In the genomic region with DNA sequence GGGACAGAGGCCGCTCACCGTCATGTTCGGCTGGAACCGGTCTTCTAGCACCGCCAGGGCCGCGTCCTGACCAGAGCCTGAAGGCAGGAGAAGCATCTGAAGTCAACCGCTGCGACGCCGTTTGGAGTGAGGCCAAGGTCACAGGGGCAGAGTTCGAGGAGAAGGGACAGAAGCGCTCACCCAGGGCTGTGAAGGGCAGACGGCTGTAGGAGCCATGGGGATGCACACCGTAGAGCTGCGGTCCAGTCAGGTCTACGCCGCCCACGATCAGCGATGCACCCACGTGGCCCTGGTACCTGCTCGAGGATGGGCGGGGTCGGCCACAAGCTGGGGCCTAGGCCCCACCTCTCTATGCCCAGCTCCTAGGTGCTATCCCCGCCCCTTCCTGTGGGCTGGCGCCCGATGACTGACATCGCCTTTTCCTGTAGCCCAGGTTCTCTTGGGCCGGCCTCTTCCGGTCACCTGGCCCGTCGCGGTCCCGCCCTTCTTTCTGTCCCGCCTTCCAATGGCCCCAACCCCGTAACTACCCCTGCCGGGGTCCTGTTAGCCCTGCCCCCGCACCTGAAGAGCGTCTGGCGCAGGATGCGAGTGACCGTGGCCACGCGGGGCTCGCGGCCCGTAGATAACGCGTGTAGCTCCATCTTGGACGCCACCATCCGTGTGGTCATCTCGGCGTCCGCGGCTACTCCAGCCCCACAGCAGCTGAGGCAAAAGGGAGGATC, we compare ENCODE assay signal across 8 cellular contexts. TPM values are rescaled to one million over a fixed set of nuclear protein-coding genes. Genes with fewer than 3 reads are reported as not detected.
A peak's percentile ranks its signal among the peaks of the same experiment; 100 is the strongest.
DNase-seq lines count a peak whose midpoint lies in the region; ATAC-seq and TF ChIP-seq lines count a peak whose summit lies in the region.

No MANE protein-coding gene starts in this region.

- no peaks in the 10 kb centered on the region for H3K9me3 Mint-ChIP-seq in activated naive CD8-positive, alpha-beta T cell treated with anti-CD3 and anti-CD28 coated beads for 36 hours

- H2AFZ ChIP-seq in osteoblast (ENCODE audit: low read length): peak overlapping the region; percentile 83

- peak; percentile 80 for TF ChIP-seq POLR2A in GM10847 (IDR thresholded peaks at IDR 0.05; ENCODE audit: extremely low read depth, insufficient read length)

- peaks cover 3% of the 10 kb centered on the region for H3K27me3 Mint-ChIP-seq in activated naive CD8-positive, alpha-beta T cell treated with anti-CD3 and anti-CD28 coated beads for 36 hours

- H3K36me3 Mint-ChIP-seq in activated naive CD8-positive, alpha-beta T cell treated with anti-CD3 and anti-CD28 coated beads for 36 hours: peaks cover 57% of the 10 kb centered on the region

- H3K4me2 ChIP-seq in osteoblast (ENCODE audit: insufficient read depth, low read length): peak overlapping the region; percentile 91

- H4K20me1 ChIP-seq in osteoblast (ENCODE audit: insufficient read depth, low read length): peaks cover 7% of the 10 kb centered on the region

- peaks cover 39% of the 10 kb centered on the region for H3K4me1 Mint-ChIP-seq in activated naive CD8-positive, alpha-beta T cell treated with anti-CD3 and anti-CD28 coated beads for 36 hours

- peak overlapping the region; percentile 61 for H3K27ac ChIP-seq in osteoblast (ENCODE audit: low read depth, low read length)
- H3K27ac ChIP-seq in thoracic aorta: peak overlapping the region; percentile 87 to 89

- H3K36me3 ChIP-seq in osteoblast (ENCODE audit: insufficient read depth, low read length) (peaks cover 23% of the 10 kb centered on the region), thoracic aorta (peaks cover 12% of the 10 kb centered on the region)

- ATAC-seq in HG02642 (IDR thresholded peaks at IDR 0.05; ENCODE audit: poor library complexity, unreplicated experiment) (peak; percentile 90), thoracic aorta (ENCODE audit: insufficient number of reproducible peaks, low FRiP score, low read depth) (peak; percentile 81)

- H3K27ac Mint-ChIP-seq in activated naive CD8-positive, alpha-beta T cell treated with anti-CD3 and anti-CD28 coated beads for 36 hours: peak overlapping the region; percentile 100

- H3K9me3 ChIP-seq in osteoblast (ENCODE audit: low read depth, low read length): no peaks in the 10 kb centered on the region
- H3K9me3 ChIP-seq in thoracic aorta: no peaks in the 10 kb centered on the region

- DNase-seq in NCI-H1105 (lab: John Stamatoyannopoulos, UW) (peak; percentile 92), SKM-1 (lab: John Stamatoyannopoulos, UW; ENCODE audit: unreplicated experiment) (peak; percentile 93), head of caudate nucleus (peak; percentile 93 to 100 (median 97)), osteoblast (ENCODE audit: insufficient read length, low spot score, missing footprints) (peak; percentile 100), thoracic aorta (ENCODE audit: low spot score) (peak; percentile 85)
- peak; percentile 97 for DNase-seq in activated naive CD8-positive, alpha-beta T cell treated with anti-CD3 and anti-CD28 coated beads for 36 hours

- H3K4me3 ChIP-seq in osteoblast (ENCODE audit: insufficient read depth, low read length) (peak overlapping the region; percentile 100), thoracic aorta (peak overlapping the region; percentile 100)

- no peaks in the 10 kb centered on the region for H3K27me3 ChIP-seq in osteoblast (ENCODE audit: insufficient read depth, low read length)
- H3K27me3 ChIP-seq in thoracic aorta (replicated peaks; ENCODE audit: insufficient read depth): no peaks in the 10 kb centered on the region

- peak overlapping the region; percentile 100 for H3K4me3 Mint-ChIP-seq in activated naive CD8-positive, alpha-beta T cell treated with anti-CD3 and anti-CD28 coated beads for 36 hours

- no peak for TF ChIP-seq CTCF in osteoblast (IDR thresholded peaks at IDR 0.05; ENCODE audit: extremely low read depth, low read depth, low read length)
- TF ChIP-seq CTCF in thoracic aorta (IDR thresholded peaks at IDR 0.05): peak; percentile 10

- H3K4me1 ChIP-seq in osteoblast (ENCODE audit: insufficient read depth, low read length) (peaks cover 21% of the 10 kb centered on the region), thoracic aorta (ENCODE audit: control insufficient read depth in 1 of 2, low read depth in 2 of 2) (peaks cover 17 to 21% of the 10 kb centered on the region in 2 donors)

- intact Hi-C loops in head of caudate nucleus (cut with DNase I): no loop called here

- peaks cover 30% of the 10 kb centered on the region for H3K79me2 ChIP-seq in osteoblast (ENCODE audit: insufficient read depth, low read length)

RNA-seq across cellular contexts. Expression of gene PSMB10, which starts 1.1 kb away (rescaled TPM):
- total RNA-seq in activated naive CD8-positive, alpha-beta T cell treated with anti-CD3 and anti-CD28 coated beads for 36 hours: 100 to 1,000 TPM; 220 to 235 TPM
- total RNA-seq in osteoblast (44.5 and 47.0 TPM in 2 replicates), thoracic aorta (10 to 100 TPM; 19.8 to 52.7 TPM)

RNA-seq across cellular contexts. Expression of gene CTRL, which starts 3.9 kb away (rescaled TPM):
- 1 to 10 TPM; 6.2 to 6.8 TPM for total RNA-seq in activated naive CD8-positive, alpha-beta T cell treated with anti-CD3 and anti-CD28 coated beads for 36 hours
- total RNA-seq in osteoblast: 0.36 and 0.59 TPM in 2 replicates
- 1 to 10 TPM in 1 of 2 donors, under 1 TPM in 1; 0.54 to 2.5 TPM for total RNA-seq in thoracic aorta

RNA-seq across cellular contexts. Expression of gene LCAT, which starts 8.4 kb away (rescaled TPM):
- 10 to 100 TPM; 11.3 to 11.4 TPM for total RNA-seq in activated naive CD8-positive, alpha-beta T cell treated with anti-CD3 and anti-CD28 coated beads for 36 hours
- total RNA-seq in osteoblast: 6.9 and 8.8 TPM in 2 replicates
- total RNA-seq in thoracic aorta: 10 to 100 TPM; 28.1 to 46.6 TPM

RNA-seq across cellular contexts. Expression of gene SLC12A4, which starts 32.9 kb away (rescaled TPM):
- total RNA-seq in activated naive CD8-positive, alpha-beta T cell treated with anti-CD3 and anti-CD28 coated beads for 36 hours: 10 to 100 TPM; 27.4 to 29.5 TPM
- total RNA-seq in osteoblast: 79.3 and 82.2 TPM in 2 replicates
- 100 to 1,000 TPM; 163 to 168 TPM for total RNA-seq in thoracic aorta

RNA-seq across cellular contexts. Expression of gene PSKH1, which starts 42.5 kb away (rescaled TPM):
- 10 to 100 TPM in 1 of 2 experiments, 1 to 10 TPM in 1; 9.9 to 10.6 TPM for total RNA-seq in activated naive CD8-positive, alpha-beta T cell treated with anti-CD3 and anti-CD28 coated beads for 36 hours
- total RNA-seq in osteoblast (16.8 and 18.5 TPM in 2 replicates), thoracic aorta (10 to 100 TPM; 24.1 to 36.0 TPM)

Comparison
In these comparisons a context has a peak if more than half of its experiments do, and no peak if none do; other contexts are left out.
1. Peak in every context shown above with its lines: DNase-seq, ATAC-seq, H3K4me3 ChIP-seq and H3K27ac ChIP-seq.